ENCODE assay signal across 16 cellular contexts in genomic region chr15:38864122-38864521, GRCh38.
A peak's percentile ranks its signal among the peaks of the same experiment; 100 is the strongest.
DNase-seq lines count a peak whose midpoint lies in the region; ATAC-seq and TF ChIP-seq lines count a peak whose summit lies in the region.
"Had no signal": no experiment of that assay in that cellular context is flagged by ENCODE, and none has a peak within 500 bp of the region (broad histone marks: within the 10 kb centered on the region; RNA-seq: fewer than 3 reads in every experiment).

No MANE protein-coding gene starts in this region.

- intact Hi-C loops in Panc1 (cut with micrococcal nuclease; ENCODE audit: unreplicated experiment) = no loop called here

- no peaks in the 10 kb centered on the region for H3K4me1 ChIP-seq in Panc1 (ENCODE audit: control insufficient read depth, insufficient read depth, low read length)
- H3K4me1 ChIP-seq in right atrium auricular region = peaks cover 0 to 5% of the 10 kb centered on the region in 2 donors
- H3K4me1 ChIP-seq: colonic mucosa had no signal

- ATAC-seq in Panc1 (no peak), GM21576 (IDR thresholded peaks at IDR 0.05; ENCODE audit: unreplicated experiment) (no peak)

- no peaks in the 10 kb centered on the region for H3K36me3 ChIP-seq in Panc1 (ENCODE audit: control insufficient read depth, insufficient read depth, low read length)
- H3K36me3 ChIP-seq in right atrium auricular region = no peaks in the 10 kb centered on the region
- H3K36me3 ChIP-seq: ascending aorta, colonic mucosa, heart right ventricle had no signal

- H3K4me3 ChIP-seq in GM12875 (ENCODE audit: low read depth, low read length) (no peak overlapping the region), Panc1 (ENCODE audit: low read depth in 2 of 2, low read length in 2 of 2) (no peak overlapping the region), foreskin fibroblast (ENCODE audit: low read depth in 1 of 2, low read length in 2 of 2) (no peak overlapping the region), right atrium auricular region (no peak overlapping the region)
- H3K4me3 ChIP-seq: ascending aorta, colonic mucosa, heart right ventricle had no signal

- TF ChIP-seq CTCF in 22Rv1 (IDR thresholded peaks at IDR 0.05) (peak; percentile 31; the same call in 1 of the 2 replicates), GM12875 (IDR thresholded peaks at IDR 0.05; ENCODE audit: borderline replicate concordance, insufficient read depth, low read depth, low read length) (0 out of 2 replicates have a peak, but pooled peaks have one; percentile 4), Panc1 (IDR thresholded peaks at IDR 0.05) (0 out of 2 replicates have a peak, but pooled peaks have one; percentile 18), foreskin fibroblast (IDR thresholded peaks at IDR 0.05; ENCODE audit: low read depth, low read length) (peak; percentile 13), right atrium auricular region (IDR thresholded peaks at IDR 0.05) (no peak)

- POLR2A ChIA-PET in Panc1 (lab: Charles Lee) = no interaction called here

- H3K27ac ChIP-seq in 22Rv1 (no peak overlapping the region), Panc1 (ENCODE audit: low read length) (no peak overlapping the region), right atrium auricular region (no peak overlapping the region)
- H3K27ac ChIP-seq: ascending aorta, colonic mucosa had no signal

- CTCF ChIA-PET in Panc1 (lab: Charles Lee) = interaction anchor here (0.7 kb wide), 1 partner anchor 38 kb away, joined by 4 read pairs; no protein-coding TSS in a partner anchor

- no TSS peak for BruUV-seq in Panc1 (replicated peaks; lab: Mats Ljungman, UMichigan)

- H3K9me3 ChIP-seq in Panc1 (ENCODE audit: control insufficient read depth, insufficient read depth, low read depth, low read length) (no peaks in the 10 kb centered on the region), right atrium auricular region (no peaks in the 10 kb centered on the region)
- H3K9me3 ChIP-seq: ascending aorta, colonic mucosa, heart right ventricle had no signal

- DNase-seq in Panc1 (ENCODE audit: low read depth, low spot score) (no peak), foreskin fibroblast (no peak), NCI-H2196 (lab: John Stamatoyannopoulos, UW; ENCODE audit: unreplicated experiment) (no peak), right atrium auricular region (ENCODE audit: low spot score) (no peak), RPMI8226 (no peak)
- DNase-seq: activated gamma-delta T cell treated with Interleukin-2 at 50 U/mL for 16 hours, colonic mucosa, erythroblast, H9, heart right ventricle, NCI-H1930, NCI-H748 treated with DMSO at 0.1 percent for 48 hours had no signal

- no peaks in the 10 kb centered on the region for H3K27me3 ChIP-seq in Panc1 (ENCODE audit: control insufficient read depth, insufficient read depth, low read length)
- H3K27me3 ChIP-seq in right atrium auricular region = no peaks in the 10 kb centered on the region
- H3K27me3 ChIP-seq: ascending aorta, colonic mucosa, heart right ventricle had no signal

- in situ Hi-C loops in Panc1 (cut with HindIII; ENCODE audit: low pct_unique_long_range_greater_than_20kb, low sequenced_read_pairs) = no loop called here

Comparison
In these comparisons a context has a peak if more than half of its experiments do, and no peak if none do; other contexts are left out.
1. CTCF ChIP-seq: peak in 22Rv1 (single experiment), GM12875 (single experiment), Panc1 (single experiment) and foreskin fibroblast (single experiment); none in right atrium auricular region (0 of 2).